In genomic region chr15:56052389-56053045, GRCh38 we compare ENCODE assay signal across 1 cellular context.
TF ChIP-seq lines count a peak whose summit lies in the region.

No MANE protein-coding gene starts in this region.

TF ChIP-seq in HEK293, 187 proteins besides CTCF, POLR2A, EP300 and RAD21 (continued from another document):
- no peak for TF ChIP-seq BCL11B (tag by site-specific recombination; IDR thresholded peaks at IDR 0.05; ENCODE audit: low read depth)
- no peak for TF ChIP-seq ZNF248 (tag by site-specific recombination; IDR thresholded peaks at IDR 0.05)
- TF ChIP-seq KLF8 (tag by site-specific recombination; IDR thresholded peaks at IDR 0.05) = no peak
- TF ChIP-seq, protein P1, sequence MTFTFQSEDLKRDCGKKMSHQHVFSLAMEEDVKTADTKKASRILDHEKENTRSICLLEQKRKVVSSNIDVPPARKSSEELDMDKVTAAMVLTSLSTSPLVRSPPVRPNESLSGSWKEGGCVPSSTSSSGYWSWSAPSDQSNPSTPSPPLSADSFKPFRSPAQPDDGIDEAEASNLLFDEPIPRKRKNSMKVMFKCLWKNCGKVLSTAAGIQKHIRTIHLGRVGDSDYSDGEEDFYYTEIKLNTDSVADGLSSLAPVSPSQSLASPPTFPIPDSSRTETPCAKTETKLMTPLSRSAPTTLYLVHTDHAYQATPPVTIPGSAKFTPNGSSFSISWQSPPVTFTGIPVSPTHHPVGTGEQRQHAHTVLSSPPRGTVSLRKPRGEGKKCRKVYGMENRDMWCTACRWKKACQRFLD (tag by site-specific recombination; IDR thresholded peaks at IDR 0.05) = no peak
- TF ChIP-seq MEIS1 (CRISPR knock-in tag; IDR thresholded peaks at IDR 0.05; ENCODE audit: borderline replicate concordance) = no peak
- TF ChIP-seq ZNF530 (tag by site-specific recombination; IDR thresholded peaks at IDR 0.05; ENCODE audit: low read depth) = no peak
- TF ChIP-seq KLF17 (tag by site-specific recombination; IDR thresholded peaks at IDR 0.05) = no peak
- no peak for TF ChIP-seq REPIN1 (tag by site-specific recombination; IDR thresholded peaks at IDR 0.05; ENCODE audit: low read depth)
- TF ChIP-seq ZNF792 (tag by site-specific recombination; IDR thresholded peaks at IDR 0.05) = no peak
TF ChIP-seq in HEK293: peak in this region for 4.
